ENCODE assay signal across 23 cellular contexts in genomic region chr20:48601798-48602197, GRCh38.
"Had no signal": no experiment of that assay in that cellular context is flagged by ENCODE, and none has a peak within 500 bp of the region (broad histone marks: within the 10 kb centered on the region; RNA-seq: fewer than 3 reads in every experiment).

No MANE protein-coding gene starts in this region.

- H3K36me3 ChIP-seq: ascending aorta had no signal

- H3K4me1 ChIP-seq: ascending aorta, body of pancreas had no signal

- H3K4me3 ChIP-seq: ascending aorta, body of pancreas had no signal

- H3K27me3 ChIP-seq: ascending aorta, body of pancreas had no signal

- DNase-seq: activated CD4-positive, alpha-beta memory T cell treated with anti-CD3 and anti-CD28 coated beads, Interleukin-2, amount 10 ng/mL, durations not matched to agents 7 days and 5 days; activated CD4-positive, alpha-beta T cell treated with anti-CD3 and anti-CD28 coated beads, Interleukin-2, amount 10 ng/mL, durations not matched to agents 7 days and 5 days; activated CD8-positive, alpha-beta memory T cell treated with anti-CD3 and anti-CD28 coated beads, Interleukin-2, amount 50 U/mL, for 4 hours; activated gamma-delta T cell treated with Interleukin-2 at 50 U/mL for 16 hours; activated naive CD8-positive, alpha-beta T cell treated with anti-CD3 and anti-CD28 coated beads, Interleukin-2, amount 50 U/mL, for 24 hours; activated T-cell treated with anti-CD3 and anti-CD28 coated beads, Interleukin-2, amount 50 U/mL, for 1 hour; amniotic stem cell; body of pancreas; IMR-90; KBM-7; NCI-H1048; NCI-H146; NCI-H187 treated with DMSO at 0.1 percent for 48 hours; NCI-H2081 treated with DMSO at 0.1 percent for 48 hours; NCI-H2171 treated with DMSO at 0.1 percent for 48 hours; NCI-H226; NCI-H526; NCI-H82; RPMI8226; SIG-M5; T-helper 17 cell; T-helper 9 cell had no signal

- H3K27ac ChIP-seq: ascending aorta, body of pancreas had no signal

- H3K9me3 ChIP-seq: ascending aorta, body of pancreas had no signal
